11 cellular contexts compared by ENCODE assay signal in the genomic region with DNA sequence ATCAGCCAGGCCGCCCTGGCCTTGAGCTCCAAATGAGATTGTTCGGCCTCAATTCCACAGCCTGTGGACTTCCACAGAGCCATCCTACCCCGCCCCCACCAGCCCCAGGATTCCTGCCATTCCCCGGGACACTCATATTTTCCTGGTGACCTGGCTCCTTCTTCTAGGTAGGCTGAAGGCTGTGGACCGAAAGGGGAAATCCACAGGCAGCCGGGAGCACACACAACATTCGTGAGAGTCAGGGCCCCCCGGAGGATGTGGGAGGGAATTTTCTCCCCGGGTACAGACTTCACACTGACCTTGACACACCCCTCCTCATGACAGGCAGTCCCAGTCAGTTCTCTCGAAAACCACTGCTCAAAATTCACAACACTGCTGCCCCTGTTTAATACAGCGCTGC. TPM values are rescaled to one million over a fixed set of nuclear protein-coding genes. Genes with fewer than 3 reads are reported as not detected.
DNase-seq lines count a peak whose midpoint lies in the region; ATAC-seq, FAIRE-seq and TF ChIP-seq lines count a peak whose summit lies in the region.
"Had no signal": no experiment of that assay in that cellular context is flagged by ENCODE, and none has a peak within 500 bp of the region (broad histone marks: within the 10 kb centered on the region; RNA-seq: fewer than 3 reads in every experiment).

No MANE protein-coding gene starts in this region.

- DNase-seq in GM18507 (ENCODE audit: extremely low spot score, insufficient read length, low read depth) (no peak), fibroblast of peridontal ligament (ENCODE audit: extremely low read depth) (peak; percentile 27), suprapubic skin (ENCODE audit: low spot score in 2 of 2) (no peak), glutamatergic neuron (no peak), C1 segment of cervical spinal cord (lab: John Stamatoyannopoulos, UW) (no peak), OCI-M2 (lab: John Stamatoyannopoulos, UW; ENCODE audit: unreplicated experiment) (no peak)
- DNase-seq: heart right ventricle; stimulated activated naive CD8-positive, alpha-beta T cell treated with anti-CD3 and anti-CD28 coated beads, Interleukin-15, Interleukin-2, amounts not matched to agents 100 U/mL and 50 U/mL, for 24 hours had no signal

- no peaks in the 10 kb centered on the region for H3K27me3 ChIP-seq in suprapubic skin
- H3K27me3 ChIP-seq: heart right ventricle had no signal

- TF ChIP-seq EP300 in suprapubic skin (IDR thresholded peaks at IDR 0.05) = no peak

- no peak overlapping the region for H3K27ac Mint-ChIP-seq in glutamatergic neuron (ENCODE audit: unreplicated experiment)
- H3K27ac Mint-ChIP-seq: T-helper 1 cell treated with Interleukin-12 subunit alpha and Interleukin-12 subunit beta and Interleukin-4 antibody, amounts not matched to agents 30 μg/mL and 1 μg/mL, for 36 hours had no signal

- no peak overlapping the region for H3K4me3 Mint-ChIP-seq in glutamatergic neuron (ENCODE audit: unreplicated experiment)
- H3K4me3 Mint-ChIP-seq: T-helper 1 cell treated with Interleukin-12 subunit alpha and Interleukin-12 subunit beta and Interleukin-4 antibody, amounts not matched to agents 30 μg/mL and 1 μg/mL, for 36 hours had no signal

- no peak overlapping the region for H3K4me3 ChIP-seq in suprapubic skin
- H3K4me3 ChIP-seq: heart right ventricle had no signal

- 66% methylated on average over 11 of the region's 11 CpGs for WGBS in suprapubic skin

- H3K4me1 Mint-ChIP-seq in glutamatergic neuron (ENCODE audit: low read depth, unreplicated experiment) = peaks cover 11% of the 10 kb centered on the region

- H3K27ac ChIP-seq in suprapubic skin = peak overlapping the region; percentile 7

- no peaks in the 10 kb centered on the region for H3K36me3 Mint-ChIP-seq in glutamatergic neuron (ENCODE audit: unreplicated experiment)

- TF ChIP-seq CTCF in suprapubic skin (IDR thresholded peaks at IDR 0.05) (no peak), glutamatergic neuron (IDR thresholded peaks at IDR 0.05; ENCODE audit: partially characterized antibody, unreplicated experiment) (no peak)

- no peak for TF ChIP-seq POLR2A in suprapubic skin (IDR thresholded peaks at IDR 0.05)

- no peaks in the 10 kb centered on the region for H3K9me3 ChIP-seq in suprapubic skin
- H3K9me3 ChIP-seq: heart right ventricle had no signal

- peak; percentile 81 for FAIRE-seq in GM18507 (lab: Jason Lieb, UNC)
- FAIRE-seq: bronchial epithelial cell had no signal

- H3K4me1 ChIP-seq in suprapubic skin = peaks cover 25% of the 10 kb centered on the region

- H3K9me3 Mint-ChIP-seq in glutamatergic neuron (ENCODE audit: unreplicated experiment) = peaks cover 2% of the 10 kb centered on the region
- H3K9me3 Mint-ChIP-seq: T-helper 1 cell treated with Interleukin-12 subunit alpha and Interleukin-12 subunit beta and Interleukin-4 antibody, amounts not matched to agents 30 μg/mL and 1 μg/mL, for 36 hours had no signal

- peaks cover 5% of the 10 kb centered on the region for H3K27me3 Mint-ChIP-seq in glutamatergic neuron (ENCODE audit: unreplicated experiment)

- peaks cover 10% of the 10 kb centered on the region for H3K36me3 ChIP-seq in suprapubic skin

- ATAC-seq in SK-N-SH treated with all-trans-retinoic acid at 6 μM for 48 hours = peak; percentile 52
- ATAC-seq: stimulated activated naive CD8-positive, alpha-beta T cell treated with anti-CD3 and anti-CD28 coated beads, Interleukin-15, Interleukin-2, amounts not matched to agents 100 U/mL and 50 U/mL, for 24 hours had no signal

TF ChIP-seq in SK-N-SH treated with all-trans-retinoic acid at 6 μM for 48 hours, 23 proteins besides CTCF, POLR2A, EP300 and RAD21:
- no peak for TF ChIP-seq GLIS3 (CRISPR knock-in tag; IDR thresholded peaks at IDR 0.05)
- no peak for TF ChIP-seq BACH2 (CRISPR knock-in tag; IDR thresholded peaks at IDR 0.05; ENCODE audit: borderline replicate concordance)
- no peak for TF ChIP-seq ZFP3 (CRISPR knock-in tag; IDR thresholded peaks at IDR 0.05)
- TF ChIP-seq RARB (CRISPR knock-in tag; IDR thresholded peaks at IDR 0.05) = no peak

RNA-seq across cellular contexts. Expression of a gene that starts 39.9 kb away (rescaled TPM):
- total RNA-seq in suprapubic skin = 10 to 100 TPM in 2 of 4 donors, 1 to 10 TPM in 2; 2.1 to 10.4 (median 7.2) TPM
- total RNA-seq in glutamatergic neuron (ENCODE audit: unreplicated experiment) = 0.76 TPM
